Comparison of ENCODE assay signal across 27 cellular contexts in the genomic region with DNA sequence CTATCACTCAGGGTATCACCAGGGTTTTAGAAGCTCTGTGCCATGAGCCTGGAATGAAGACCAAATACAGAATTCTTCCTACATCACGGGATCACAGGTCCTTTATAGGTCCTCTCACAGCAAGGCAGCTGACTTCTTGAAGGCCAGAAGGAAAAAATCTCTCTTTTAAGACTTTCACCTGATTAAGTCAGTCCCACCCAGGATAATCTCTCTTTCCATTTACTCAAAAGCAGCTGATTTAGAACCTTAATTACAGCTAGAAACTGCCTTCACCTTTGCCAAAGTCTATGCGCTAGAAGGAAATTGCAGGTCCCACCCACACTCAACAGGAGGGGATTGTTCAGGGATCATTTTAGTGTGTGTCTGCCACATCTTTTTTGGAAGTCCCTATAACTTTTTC.
"Had no signal": no experiment of that assay in that cellular context is flagged by ENCODE, and none has a peak within 500 bp of the region (broad histone marks: within the 10 kb centered on the region; RNA-seq: fewer than 3 reads in every experiment).

No MANE protein-coding gene starts in this region.

- H3K27ac ChIP-seq: stomach, suprapubic skin, testis, thoracic aorta, thyroid gland, tibial artery, tibial nerve, transverse colon, upper lobe of left lung, upper lobe of right lung, uterus, vagina had no signal

- DNase-seq: stimulated activated CD4-positive, alpha-beta T cell treated with anti-CD3 and anti-CD28 coated beads, Interleukin-2, amount 100 ng/mL, for 48 hours; stimulated activated CD4-positive, alpha-beta T cell treated with anti-CD3 and anti-CD28 coated beads, Interleukin-4, amount 100 ng/mL, for 1 hour; stimulated activated CD4-positive, alpha-beta T cell treated with anti-CD3 and anti-CD28 coated beads, Interleukin-4, amount 100 ng/mL, for 24 hours; stimulated activated CD4-positive, alpha-beta T cell treated with anti-CD3 and anti-CD28 coated beads, Interleukin-4, amount 100 ng/mL, for 4 hours; stimulated activated CD8-positive, alpha-beta memory T cell treated with anti-CD3 and anti-CD28 coated beads, Interleukin-4, amount 100 ng/mL, for 48 hours; stimulated activated naive B cell treated with anti-CD40 and anti-IgM and Interleukin-4, amounts not matched to agents 10 μg/mL and 1 μg/mL and 100 μg/mL, for 72 hours; stimulated activated naive CD4-positive, alpha-beta T cell; stimulated activated naive CD4-positive, alpha-beta T cell treated with Interleukin-2 at 50 U/mL for 16 hours; stimulated activated naive CD8-positive, alpha-beta T cell treated with anti-CD3 and anti-CD28 coated beads, Interleukin-15, amount 100 ng/mL, for 72 hours; stimulated activated naive CD8-positive, alpha-beta T cell treated with anti-CD3 and anti-CD28 coated beads, Interleukin-15, Interleukin-2, amounts not matched to agents 100 U/mL and 50 U/mL, for 24 hours; stomach; substantia nigra; testis; thyroid gland; tibial artery; transverse colon; trophoblast cell; upper lobe of left lung; upper lobe of right lung; uterus had no signal

- FAIRE-seq: urothelium cell line had no signal

- H3K36me3 ChIP-seq: stomach, suprapubic skin, thoracic aorta, thyroid gland, tibial artery, tibial nerve, transverse colon, upper lobe of left lung, upper lobe of right lung, uterus, vagina had no signal

- H3K4me1 ChIP-seq: stomach, suprapubic skin, testis, thyroid gland, tibial artery, tibial nerve, transverse colon, upper lobe of left lung, upper lobe of right lung, uterus, vagina had no signal

- H3K4me3 ChIP-seq: stomach, suprapubic skin, testis, thoracic aorta, thyroid gland, tibial artery, tibial nerve, transverse colon, upper lobe of left lung, upper lobe of right lung, uterus, vagina had no signal

- ATAC-seq: stimulated activated effector memory CD8-positive, alpha-beta T cell treated with anti-CD3 and anti-CD28 coated beads, Interleukin-12 subunit alpha, Interleukin-12 subunit beta, amount 100 ng/mL, for 72 hours; stimulated activated memory B cell treated with anti-CD40 and anti-IgM and Interleukin-4, amounts not matched to agents 10 μg/mL and 1 μg/mL and 100 μg/mL, for 72 hours; stimulated activated naive B cell treated with anti-CD40 and anti-IgM and Interleukin-4, amounts not matched to agents 10 μg/mL and 1 μg/mL and 100 μg/mL, for 72 hours; stimulated activated naive CD8-positive, alpha-beta T cell treated with anti-CD3 and anti-CD28 coated beads, Interleukin-15, amount 100 ng/mL, for 72 hours; stimulated activated naive CD8-positive, alpha-beta T cell treated with anti-CD3 and anti-CD28 coated beads, Interleukin-15, Interleukin-2, amounts not matched to agents 100 U/mL and 50 U/mL, for 24 hours; upper lobe of right lung had no signal

- H3K27me3 ChIP-seq: suprapubic skin, testis, thyroid gland, tibial nerve, upper lobe of left lung, uterus, vagina had no signal

- H3K9me3 ChIP-seq: stomach, suprapubic skin, testis, thoracic aorta, thyroid gland, tibial artery, tibial nerve, transverse colon, upper lobe of left lung, upper lobe of right lung, uterus, vagina had no signal
